In genomic region chr12:1660304-1661187, GRCh38 we compare ENCODE assay signal across 8 cellular contexts. TPM values are rescaled to one million over a fixed set of nuclear protein-coding genes. Genes with fewer than 3 reads are reported as not detected.
A peak's percentile ranks its signal among the peaks of the same experiment; 100 is the strongest.
DNase-seq lines count a peak whose midpoint lies in the region; ATAC-seq and TF ChIP-seq lines count a peak whose summit lies in the region.

No MANE protein-coding gene starts in this region.

- peak overlapping the region in 58 of 59 donors; percentile 0 to 78 (median 44) for H3K4me3 ChIP-seq in dorsolateral prefrontal cortex
- H3K4me3 ChIP-seq in muscle layer of colon (ENCODE audit: low read depth in 1 of 2, low read length in 2 of 2), result no peak overlapping the region
- H3K4me3 ChIP-seq in testis, result no peak overlapping the region

- intact Hi-C loops in dorsolateral prefrontal cortex (cut with DNase I), result loop anchor here (1.0 to 2.0 kb wide), 2 partner anchors 30 to 31 kb away; partner anchors contain the start of gene ADIPOR2 (in 2 of the 2)
- intact Hi-C loops in testis (cut with DNase I; ENCODE audit: low total_unique reads), result no loop called here

- TF ChIP-seq POLR2A in testis (IDR thresholded peaks at IDR 0.05), result no peak

- DNase-seq in CD1c-positive myeloid dendritic cell (ENCODE audit: extremely low spot score) (peak; percentile 45), T-helper 9 cell (peak; percentile 61), dorsolateral prefrontal cortex (peak in 3 of 10 donors; percentile 40 to 52 (median 52)), testis (peak; percentile 83), HuH-7.5 (ENCODE audit: low spot score) (no peak), pons (ENCODE audit: low spot score) (no peak)

- no peak overlapping the region for H3K9ac ChIP-seq in muscle layer of colon (ENCODE audit: low read length)

- no peak for ATAC-seq in GM18858 (IDR thresholded peaks at IDR 0.05; ENCODE audit: unreplicated experiment)

- no peaks in the 10 kb centered on the region for H3K9me3 ChIP-seq in muscle layer of colon (ENCODE audit: low read length)
- H3K9me3 ChIP-seq in testis, result no peaks in the 10 kb centered on the region

- H3K36me3 ChIP-seq in muscle layer of colon (ENCODE audit: insufficient read depth, low read length) (no peaks in the 10 kb centered on the region), testis (ENCODE audit: low read depth, missing control alignments) (no peaks in the 10 kb centered on the region)

- peaks cover 4% of the 10 kb centered on the region for H3K4me1 ChIP-seq in muscle layer of colon (ENCODE audit: insufficient read depth, low read length)
- H3K4me1 ChIP-seq in testis, result peaks cover 32% of the 10 kb centered on the region

- WGBS in testis, 2 donors, result 16 to 30% methylated on average over 15 to 20 of the region's 20 CpGs

- H3K27ac ChIP-seq in dorsolateral prefrontal cortex (peak overlapping the region; percentile 49 to 100 (median 99)), muscle layer of colon (ENCODE audit: low read depth, low read length) (peak overlapping the region; percentile 63), testis (peak overlapping the region; percentile 96 to 97)

- peak in 4 of 56 donors; percentile 6 to 13 (median 8) for TF ChIP-seq CTCF in dorsolateral prefrontal cortex (IDR thresholded peaks at IDR 0.05 in 54 of 56, conservative IDR thresholded peaks at IDR 0.05 in 2 of 56; ENCODE audit: low read depth in 1 of 56, partially characterized antibody in 56 of 56)
- TF ChIP-seq CTCF in testis (IDR thresholded peaks at IDR 0.05), result no peak

- H3K27me3 ChIP-seq in dorsolateral prefrontal cortex (no peaks in the 10 kb centered on the region), muscle layer of colon (ENCODE audit: control insufficient read depth in 1 of 2, insufficient read depth in 2 of 2, low read length in 2 of 2) (no peaks in the 10 kb centered on the region), testis (no peaks in the 10 kb centered on the region)

RNA-seq across cellular contexts. Expression of gene ADIPOR2, which starts 30.3 kb away (rescaled TPM):
- total RNA-seq in dorsolateral prefrontal cortex, result 100 to 1,000 TPM in 51 of 120 experiments, 10 to 100 TPM in 69; 39.0 to 240 (median 95.0) TPM
- total RNA-seq in testis, result 10 to 100 TPM; 70.6 to 78.3 TPM
- polyA plus RNA-seq in testis (ENCODE audit: insufficient read depth, low read depth, low replicate concordance), result 75.1 TPM

RNA-seq across cellular contexts. Expression of gene WNT5B, which starts 31.5 kb away (rescaled TPM):
- total RNA-seq in dorsolateral prefrontal cortex, result 1 to 10 TPM; 2.2 to 9.3 (median 5.1) TPM
- 1 to 10 TPM; 4.6 to 5.8 TPM for total RNA-seq in testis
- 4.9 TPM for polyA plus RNA-seq in testis (ENCODE audit: insufficient read depth, low read depth, low replicate concordance)

Comparison
In these comparisons a context has a peak if more than half of its experiments do, and no peak if none do; other contexts are left out.
1. DNase-seq: peak in CD1c-positive myeloid dendritic cell (single experiment), T-helper 9 cell (single experiment) and testis (single experiment); none in HuH-7.5 (single experiment) and pons (single experiment).
2. H3K4me3 ChIP-seq: peak in dorsolateral prefrontal cortex (58 of 59); none in muscle layer of colon (0 of 2) and testis (0 of 2).
3. Peak in every context shown above with its lines, with median percentiles within 50 percentile points of each other: H3K27ac ChIP-seq.